In the genomic region with DNA sequence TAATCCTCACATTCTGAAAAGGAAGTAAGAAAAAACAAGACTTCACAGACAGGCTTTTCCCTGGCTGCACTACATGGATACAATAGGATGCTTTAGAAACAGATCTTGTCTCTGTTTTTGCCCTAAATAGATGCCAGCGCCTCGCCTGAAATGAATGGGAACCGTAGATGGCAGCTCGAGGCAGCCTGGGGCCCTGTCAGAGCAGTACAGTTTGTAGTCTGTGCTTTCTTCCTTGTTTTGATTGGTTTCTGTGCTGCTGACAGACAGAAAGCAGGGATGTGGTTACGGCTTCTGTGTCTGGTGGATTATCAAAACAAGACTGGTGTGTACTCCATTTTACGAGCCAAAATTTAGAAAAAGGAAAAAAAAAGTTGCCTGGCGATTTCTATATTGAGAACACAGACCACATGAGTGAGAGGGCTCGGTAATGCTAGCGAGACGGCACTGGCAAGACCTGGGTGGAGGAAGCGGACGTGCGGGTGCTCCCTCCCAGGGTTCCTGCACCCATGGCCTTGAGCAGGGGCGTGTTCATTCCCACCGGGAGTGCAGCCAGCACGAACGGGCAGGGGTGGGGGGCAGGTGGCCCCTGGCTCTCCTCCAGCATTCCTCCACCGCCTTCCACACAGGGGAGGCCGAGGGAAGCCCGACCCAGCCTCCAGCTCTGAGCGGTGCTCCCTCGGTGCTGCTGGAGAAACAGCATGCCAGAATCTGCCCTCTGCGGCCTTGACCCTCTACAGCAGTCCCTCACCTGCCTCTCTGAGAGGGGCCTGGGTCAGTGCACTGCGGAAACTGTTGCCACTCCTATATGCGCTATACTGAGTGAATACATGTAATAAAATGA, we compare ENCODE assay signal across 8 cellular contexts. TPM values are rescaled to one million over a fixed set of nuclear protein-coding genes. Genes with fewer than 3 reads are reported as not detected.
DNase-seq lines count a peak whose midpoint lies in the region; ATAC-seq, FAIRE-seq and TF ChIP-seq lines count a peak whose summit lies in the region.

No MANE protein-coding gene starts in this region.

- ATAC-seq in GM18505 (IDR thresholded peaks at IDR 0.05; ENCODE audit: unreplicated experiment) = peak; percentile 40
- ATAC-seq in HG02840 (IDR thresholded peaks at IDR 0.05; ENCODE audit: low FRiP score, unreplicated experiment) = peak; percentile 46
- ATAC-seq in pancreas = peak; percentile 86 to 87 (median 86)

- peak overlapping the region; percentile 98 for H3K27ac Mint-ChIP-seq in activated naive CD4-positive, alpha-beta T cell treated with anti-CD3 and anti-CD28 coated beads for 36 hours

- H3K9me3 Mint-ChIP-seq in activated naive CD4-positive, alpha-beta T cell treated with anti-CD3 and anti-CD28 coated beads for 36 hours = no peaks in the 10 kb centered on the region

- H3K4me1 Mint-ChIP-seq in activated naive CD4-positive, alpha-beta T cell treated with anti-CD3 and anti-CD28 coated beads for 36 hours (ENCODE audit: low read depth) = peaks cover 76% of the 10 kb centered on the region

- H3K4me1 ChIP-seq in Peyer's patch = peaks cover 6 to 45% (median 21%) of the 10 kb centered on the region in 4 donors
- peaks cover 19 to 55% (median 27%) of the 10 kb centered on the region in 3 donors for H3K4me1 ChIP-seq in pancreas

- TF ChIP-seq CTCF in Peyer's patch (IDR thresholded peaks at IDR 0.05) = no peak
- TF ChIP-seq CTCF in pancreas (IDR thresholded peaks at IDR 0.05) = no peak

- no peaks in the 10 kb centered on the region for H3K27me3 Mint-ChIP-seq in activated naive CD4-positive, alpha-beta T cell treated with anti-CD3 and anti-CD28 coated beads for 36 hours (ENCODE audit: low read depth)

- H3K27me3 ChIP-seq in Peyer's patch (no peaks in the 10 kb centered on the region), pancreas (no peaks in the 10 kb centered on the region)

- intact Hi-C loops in activated naive CD4-positive, alpha-beta T cell treated with anti-CD3 and anti-CD28 coated beads for 36 hours (cut with micrococcal nuclease) = loop anchor here (2.0 to 10.0 kb wide), 7 partner anchors 39 to 1015 kb away; a partner anchor contains a TSS
- intact Hi-C loops in pancreas (cut with DNase I) = no loop called here

- no peaks in the 10 kb centered on the region for H3K9me3 ChIP-seq in Peyer's patch
- no peaks in the 10 kb centered on the region for H3K9me3 ChIP-seq in pancreas

- H3K36me3 ChIP-seq in Peyer's patch = no peaks in the 10 kb centered on the region
- no peaks in the 10 kb centered on the region for H3K36me3 ChIP-seq in pancreas

- FAIRE-seq in pancreas (lab: Jason Lieb, UNC) = peak; percentile 78

- H3K4me3 ChIP-seq in Peyer's patch (peak overlapping the region; percentile 31 to 48 (median 40)), pancreas (peak overlapping the region in 2 of 4 donors; percentile 13 to 40)

- CTCF ChIA-PET in activated naive CD4-positive, alpha-beta T cell treated with anti-CD3 and anti-CD28 coated beads for 36 hours (lab: Charles Lee) = interaction anchor here (0.6 to 4.2 kb wide), 3 partner anchors 16 to 44 kb away, joined by 3 to 25 read pairs (median 24); no protein-coding TSS in a partner anchor

- whole genome bisulfite sequencing in pancreas, 2 donors = 5 to 6% methylated on average over 25 of the region's 25 CpGs

- DNase-seq in Peyer's patch = peak; percentile 74 to 85 (median 80)
- DNase-seq in activated naive CD4-positive, alpha-beta T cell treated with anti-CD3 and anti-CD28 coated beads for 36 hours = peak; percentile 78
- DNase-seq in globus pallidus (ENCODE audit: low spot score) = peak; percentile 93
- DNase-seq in pancreas = peak; percentile 86 to 93 (median 88)
- DNase-seq in NCI-H187 (lab: John Stamatoyannopoulos, UW) = no peak
- DNase-seq in NCI-H2081 treated with DMSO at 0.1 percent for 48 hours (lab: John Stamatoyannopoulos, UW) = no peak

- peaks cover 23% of the 10 kb centered on the region for H3K36me3 Mint-ChIP-seq in activated naive CD4-positive, alpha-beta T cell treated with anti-CD3 and anti-CD28 coated beads for 36 hours (ENCODE audit: low read depth)

- peak; percentile 49 for TF ChIP-seq POLR2A in GM18505 (IDR thresholded peaks at IDR 0.05; ENCODE audit: borderline replicate concordance, extremely low read depth, insufficient read depth, insufficient read length)
- TF ChIP-seq POLR2A in Peyer's patch (IDR thresholded peaks at IDR 0.05) = peak; percentile 33 to 34

- peak overlapping the region; percentile 91 for H3K4me3 Mint-ChIP-seq in activated naive CD4-positive, alpha-beta T cell treated with anti-CD3 and anti-CD28 coated beads for 36 hours

- H3K27ac ChIP-seq in Peyer's patch (peak overlapping the region; percentile 81 to 96 (median 92)), pancreas (peak overlapping the region; percentile 52 to 94 (median 67))

RNA-seq across cellular contexts. Expression of a gene that starts 37.5 kb away (rescaled TPM):
- total RNA-seq in Peyer's patch (under 1 TPM in 1 of 4 donors, not detected in 3; 0.40 TPM), pancreas (under 1 TPM in 4 of 6 donors, not detected in 2; 0.09 to 0.39 (median 0.23) TPM)
- total RNA-seq in activated naive CD4-positive, alpha-beta T cell treated with anti-CD3 and anti-CD28 coated beads for 36 hours = not detected
- under 1 TPM; 0.38 to 0.73 TPM for polyA plus RNA-seq in pancreas

Comparison
In these comparisons a context has a peak if more than half of its experiments do, and no peak if none do; other contexts are left out.
1. DNase-seq: peak in Peyer's patch (3 of 3), activated naive CD4-positive, alpha-beta T cell treated with anti-CD3 and anti-CD28 coated beads for 36 hours (single experiment), globus pallidus (single experiment) and pancreas (6 of 6); none in NCI-H187 (0 of 2) and NCI-H2081 treated with DMSO at 0.1 percent for 48 hours (single experiment).
2. Peak in every context shown above with its lines, with median percentiles within 50 percentile points of each other: ATAC-seq.